8 cellular contexts compared by ENCODE assay signal in genomic region chr15:75200765-75201608, GRCh38. TPM values are rescaled to one million over a fixed set of nuclear protein-coding genes. Genes with fewer than 3 reads are reported as not detected.
DNase-seq lines count a peak whose midpoint lies in the region; ATAC-seq and TF ChIP-seq lines count a peak whose summit lies in the region.

No MANE protein-coding gene starts in this region.

- peaks cover 14% of the 10 kb centered on the region for H3K36me3 Mint-ChIP-seq in CD4-positive, alpha-beta T cell (ENCODE audit: low read depth)

- no peak for ATAC-seq in CD4-positive, alpha-beta T cell (ENCODE audit: poor library complexity)
- ATAC-seq in lung (ENCODE audit: insufficient read depth, low FRiP score), result no peak
- ATAC-seq in stimulated activated naive CD8-positive, alpha-beta T cell treated with anti-CD3 and anti-CD28 coated beads, Interleukin-15, Interleukin-2, amounts not matched to agents 100 U/mL and 50 U/mL, for 24 hours, result no peak
- ATAC-seq in GM21381 (IDR thresholded peaks at IDR 0.05; ENCODE audit: unreplicated experiment), result no peak
- no peak for ATAC-seq in GM21367 (IDR thresholded peaks at IDR 0.05; ENCODE audit: unreplicated experiment)

- intact Hi-C loops in CD4-positive, alpha-beta T cell (cut with DNase I, micrococcal nuclease), result loop anchor here (5.0 to 10.0 kb wide), 9 partner anchors 251 to 1206 kb away; partner anchors contain the start of genes CSK (in 2 of the 2), SIN3A (in 2 of the 2), CLK3 (in 1 of the 2) and COX5A (in 1 of the 2)

- CTCF ChIA-PET in CD4-positive, alpha-beta T cell (lab: Charles Lee), result interaction anchor here (0.7 to 2.8 kb wide), 8 partner anchors 18 to 566 kb away, joined by 3 to 27 read pairs (median 4); partner anchors contain the start of genes PPCDC and RPP25

- no peaks in the 10 kb centered on the region for H3K9me3 ChIP-seq in CD4-positive, alpha-beta T cell (ENCODE audit: control insufficient read depth, low read length)
- no peaks in the 10 kb centered on the region for H3K9me3 ChIP-seq in lung (ENCODE audit: control insufficient read depth in 2 of 2, insufficient read depth in 1 of 2, low read length in 1 of 2)

- no peaks in the 10 kb centered on the region for H3K9me3 Mint-ChIP-seq in CD4-positive, alpha-beta T cell

- H3K36me3 ChIP-seq in lung (ENCODE audit: control insufficient read depth in 2 of 2, insufficient read depth in 2 of 2, low read length in 2 of 2), result peaks cover 0 to 3% of the 10 kb centered on the region in 2 donors

- no peaks in the 10 kb centered on the region for H3K27me3 ChIP-seq in CD4-positive, alpha-beta T cell (ENCODE audit: control insufficient read depth, insufficient read depth, low read length)
- H3K27me3 ChIP-seq in lung (ENCODE audit: control insufficient read depth, insufficient read depth), result no peaks in the 10 kb centered on the region

- peak overlapping the region; percentile 63 for H3K4me3 ChIP-seq in lung

- H3K4me1 ChIP-seq in lung (ENCODE audit: control insufficient read depth in 2 of 2, insufficient read depth in 2 of 2, low read length in 2 of 2), result peaks cover 10 to 13% of the 10 kb centered on the region in 2 donors

- H3K4me1 Mint-ChIP-seq in CD4-positive, alpha-beta T cell (ENCODE audit: low read depth), result peaks cover 37% of the 10 kb centered on the region

- TF ChIP-seq CTCF in CD4-positive, alpha-beta T cell (IDR thresholded peaks at IDR 0.05), result no peak
- no peak for TF ChIP-seq CTCF in lung (IDR thresholded peaks at IDR 0.05; ENCODE audit: control extremely low read depth, extremely low read depth)

- peak overlapping the region; percentile 96 for H3K4me3 Mint-ChIP-seq in CD4-positive, alpha-beta T cell

- DNase-seq in CD4-positive, alpha-beta T cell, result peak in 7 of 10 experiments; percentile 10 to 45 (median 30)
- DNase-seq in HS-27A (ENCODE audit: low read depth) (peak; percentile 34), T-helper 2 cell (peak in 3 of 5 experiments; percentile 19 to 56 (median 27)), cerebellar cortex (ENCODE audit: low spot score) (peak; percentile 36), lung (ENCODE audit: low spot score) (peak; percentile 77)
- DNase-seq in stimulated activated naive CD8-positive, alpha-beta T cell treated with anti-CD3 and anti-CD28 coated beads, Interleukin-15, Interleukin-2, amounts not matched to agents 100 U/mL and 50 U/mL, for 24 hours, result peak; percentile 55

- H3K27me3 Mint-ChIP-seq in CD4-positive, alpha-beta T cell, result no peaks in the 10 kb centered on the region

- POLR2A ChIA-PET in CD4-positive, alpha-beta T cell (lab: Charles Lee), result interaction anchor here (0.8 to 2.3 kb wide), 20 partner anchors 11 to 1274 kb away, joined by 3 to 27 read pairs (median 4); partner anchors contain the start of genes COX5A, FAM219B, IMP3 and MAN2C1

- peak overlapping the region; percentile 38 for H3K27ac ChIP-seq in CD4-positive, alpha-beta T cell (ENCODE audit: low read depth, low read length)
- H3K27ac ChIP-seq in lung (ENCODE audit: low read depth in 1 of 2, low read length in 1 of 2), result peak overlapping the region; percentile 83 to 90

- 2 to 8% methylated on average over 21 of the region's 21 CpGs for WGBS in lung, 2 donors

- peak overlapping the region; percentile 96 for H3K27ac Mint-ChIP-seq in CD4-positive, alpha-beta T cell

RNA-seq across cellular contexts. Expression of gene C15orf39, which starts 0.7 kb away (rescaled TPM):
- 10 to 100 TPM; 41.6 to 42.1 TPM for total RNA-seq in CD4-positive, alpha-beta T cell
- 10 to 100 TPM; 16.8 to 57.7 TPM for total RNA-seq in lung
- polyA plus RNA-seq in lung, result 10 to 100 TPM; 13.1 to 34.4 TPM

RNA-seq across cellular contexts. Expression of gene GOLGA6C, which starts 57.1 kb away (rescaled TPM):
- total RNA-seq in CD4-positive, alpha-beta T cell, result not detected
- not detected for total RNA-seq in lung
- polyA plus RNA-seq in lung, result under 1 TPM in 1 of 2 donors, not detected in 1; 0.01 TPM

Comparison
In these comparisons a context has a peak if more than half of its experiments do, and no peak if none do; other contexts are left out.
1. DNase-seq: peak in every context shown above with its lines; median percentile 77 in lung; 55 in stimulated activated naive CD8-positive, alpha-beta T cell treated with anti-CD3 and anti-CD28 coated beads, Interleukin-15, Interleukin-2, amounts not matched to agents 100 U/mL and 50 U/mL, for 24 hours; 36 in cerebellar cortex; 34 in HS-27A; 30 in CD4-positive, alpha-beta T cell; 27 in T-helper 2 cell.